8 cellular contexts compared by ENCODE assay signal in genomic region chr17:40122466-40122943, GRCh38. TPM values are rescaled to one million over a fixed set of nuclear protein-coding genes. Genes with fewer than 3 reads are reported as not detected.
DNase-seq lines count a peak whose midpoint lies in the region; ATAC-seq, FAIRE-seq and TF ChIP-seq lines count a peak whose summit lies in the region.

No MANE protein-coding gene starts in this region.

- DNase-seq in NOMO-1 treated with DMSO at 0.1 percent for 48 hours (lab: John Stamatoyannopoulos, UW; ENCODE audit: unreplicated experiment) = peak; percentile 9
- DNase-seq in NOMO-1 treated with dmso at 0.1 percent for 144 hours (lab: John Stamatoyannopoulos, UW; ENCODE audit: unreplicated experiment) = no peak
- DNase-seq in SK-N-SH = peak; percentile 80
- peak; percentile 42 for DNase-seq in endothelial cell of umbilical vein (ENCODE audit: low read depth, low spot score)
- DNase-seq in HTR-8/SVneo (ENCODE audit: insufficient read length, low spot score) = no peak
- no peak for DNase-seq in cortex of kidney (lab: John Stamatoyannopoulos, UW)

- FAIRE-seq in endothelial cell of umbilical vein (lab: Jason Lieb, UNC) (no peak), HTR-8/SVneo (lab: Jason Lieb, UNC) (no peak)

- H2AFZ ChIP-seq in SK-N-SH (ENCODE audit: low read depth) (no peak overlapping the region), endothelial cell of umbilical vein (ENCODE audit: low read depth, low read length) (no peak overlapping the region)

- H3K9me2 ChIP-seq in SK-N-SH = no peaks in the 10 kb centered on the region

- peak; percentile 43 for ATAC-seq in HG02798 (IDR thresholded peaks at IDR 0.05; ENCODE audit: poor library complexity, unreplicated experiment)

- TF ChIP-seq EP300 in SK-N-SH (IDR thresholded peaks at IDR 0.05; ENCODE audit: borderline replicate concordance in 1 of 2, low read depth in 1 of 2, low read length in 1 of 2) = no peak

- H3K79me2 ChIP-seq in SK-N-SH (ENCODE audit: insufficient read depth) (peaks cover 75% of the 10 kb centered on the region), endothelial cell of umbilical vein (ENCODE audit: control insufficient read depth, insufficient read depth, low read length) (peaks cover 57% of the 10 kb centered on the region)

- intact Hi-C loops in endothelial cell of umbilical vein (cut with micrococcal nuclease) = no loop called here

- H3K4me1 ChIP-seq in SK-N-SH (ENCODE audit: control insufficient read depth in 1 of 2, insufficient read depth in 2 of 2, low read depth in 1 of 2, low read length in 1 of 2) (peaks cover 6 to 7% of the 10 kb centered on the region in 2 experiments; a peak in 2 of 4 replicates), endothelial cell of umbilical vein (ENCODE audit: control insufficient read depth, extremely low read depth, insufficient read depth, low read length) (peaks cover 22% of the 10 kb centered on the region), muscle layer of duodenum (ENCODE audit: control insufficient read depth in 1 of 2, insufficient read depth in 2 of 2, low read length in 2 of 2) (peaks cover 7 to 28% of the 10 kb centered on the region in 2 donors)

- dilution Hi-C loops in endothelial cell of umbilical vein (cut with MboI; ENCODE audit: extremely low pct_ligation_motif_present, low sequenced_read_pairs) = no loop called here

- H3K27ac ChIP-seq in SK-N-SH (ENCODE audit: low read depth in 2 of 2, low read length in 1 of 2) (peak overlapping the region; percentile 55 to 92; a peak in 3 of 4 replicates), endothelial cell of umbilical vein (ENCODE audit: insufficient read depth, low read depth, low read length) (peak overlapping the region; percentile 2), muscle layer of duodenum (ENCODE audit: low read length) (peak overlapping the region; percentile 89)

- TF ChIP-seq RAD21 in SK-N-SH (IDR thresholded peaks at IDR 0.05; ENCODE audit: low read length) = no peak

- no peaks in the 10 kb centered on the region for H3K9me1 ChIP-seq in endothelial cell of umbilical vein (replicated peaks; ENCODE audit: control insufficient read depth, extremely low read depth, insufficient read depth, low read length)

- CTCF ChIA-PET in SK-N-SH (lab: Yijun Ruan, JAX) = interaction anchor here (1.0 to 3.1 kb wide), 6 partner anchors 10 to 106 kb away, joined by 3 to 13 read pairs (median 5); no protein-coding TSS in a partner anchor
- CTCF ChIA-PET in endothelial cell of umbilical vein (lab: Charles Lee) = interaction anchor here (0.7 to 4.7 kb wide), 11 partner anchors 10 to 108 kb away, joined by 3 to 109 read pairs (median 7); partner anchors contain the start of genes CASC3 and CSF3

- POLR2A ChIA-PET in SK-N-SH (lab: Yijun Ruan, JAX) (interaction anchor here (0.5 to 3.1 kb wide), 6 partner anchors 9 to 1388 kb away, joined by 3 to 20 read pairs (median 8); partner anchors contain the start of gene CASC3), endothelial cell of umbilical vein (lab: Charles Lee) (interaction anchor here (0.9 to 3.1 kb wide), 5 partner anchors 9 to 22 kb away, joined by 3 to 12 read pairs (median 5); partner anchors contain the start of gene CASC3)

- H3K4me3 ChIP-seq in SK-N-SH (ENCODE audit: low read depth in 2 of 2, low read length in 1 of 2) (peak overlapping the region; percentile 81 to 99), endothelial cell of umbilical vein (replicated peaks in 1 of 3; ENCODE audit: insufficient read depth in 1 of 3, low read depth in 1 of 3, low read length in 3 of 3) (peak overlapping the region; percentile 28 to 100 (median 95)), muscle layer of duodenum (ENCODE audit: low read depth in 1 of 2, low read length in 2 of 2) (peak overlapping the region; percentile 98 to 100)

- no TSS peak for BruUV-seq in endothelial cell of umbilical vein (replicated peaks; lab: Mats Ljungman, UMichigan)

- peaks cover 31% of the 10 kb centered on the region for H4K20me1 ChIP-seq in SK-N-SH (ENCODE audit: insufficient read depth)
- H4K20me1 ChIP-seq in endothelial cell of umbilical vein (replicated peaks; ENCODE audit: control insufficient read depth, extremely low read depth, insufficient read depth, low read length) = peaks cover 6% of the 10 kb centered on the region

- H3K36me3 ChIP-seq in SK-N-SH (replicated peaks in 1 of 2; ENCODE audit: control insufficient read depth in 1 of 2, insufficient read depth in 2 of 2, low read length in 1 of 2) = peaks cover 12% of the 10 kb centered on the region in 2 experiments
- peaks cover 6 to 7% of the 10 kb centered on the region in 2 experiments for H3K36me3 ChIP-seq in endothelial cell of umbilical vein (ENCODE audit: control insufficient read depth in 2 of 2, extremely low read depth in 1 of 2, insufficient read depth in 2 of 2, low read length in 2 of 2)
- peaks cover 7 to 17% of the 10 kb centered on the region in 2 donors for H3K36me3 ChIP-seq in muscle layer of duodenum (ENCODE audit: control insufficient read depth in 1 of 2, insufficient read depth in 2 of 2, low read length in 2 of 2)

- TF ChIP-seq CTCF in SK-N-SH (IDR thresholded peaks at IDR 0.05) = no peak
- TF ChIP-seq CTCF in endothelial cell of umbilical vein (IDR thresholded peaks at IDR 0.05; ENCODE audit: extremely low read depth in 1 of 2, insufficient read depth in 1 of 2, low read depth in 1 of 2, low read length in 2 of 2) = peak in 1 of 2 donors; percentile 26

- H3K9ac ChIP-seq in SK-N-SH (peak overlapping the region; percentile 98), endothelial cell of umbilical vein (replicated peaks; ENCODE audit: extremely low read depth, insufficient read depth, low read length) (peak overlapping the region; percentile 59)

- no peaks in the 10 kb centered on the region for H3K9me3 ChIP-seq in SK-N-SH
- no peaks in the 10 kb centered on the region for H3K9me3 ChIP-seq in endothelial cell of umbilical vein (replicated peaks; ENCODE audit: control insufficient read depth, insufficient read depth, low read length)
- H3K9me3 ChIP-seq in muscle layer of duodenum (ENCODE audit: control insufficient read depth in 1 of 2, low read length in 2 of 2) = no peaks in the 10 kb centered on the region

- peaks cover 3% of the 10 kb centered on the region for H3F3A ChIP-seq in SK-N-SH (replicated peaks; ENCODE audit: insufficient read depth)

- no peak for TF ChIP-seq POLR2A in endothelial cell of umbilical vein (IDR thresholded peaks at IDR 0.05; ENCODE audit: low read depth, low read length)

- WGBS in SK-N-SH (ENCODE audit: low lambda C conversion rate) = 0% methylated on average over 13 of the region's 52 CpGs

- peak overlapping the region; percentile 97 for H3K4me2 ChIP-seq in SK-N-SH
- no peak overlapping the region for H3K4me2 ChIP-seq in endothelial cell of umbilical vein (ENCODE audit: insufficient read depth, low read length)

- no peaks in the 10 kb centered on the region for H3K27me3 ChIP-seq in SK-N-SH (ENCODE audit: insufficient read depth)
- no peaks in the 10 kb centered on the region for H3K27me3 ChIP-seq in endothelial cell of umbilical vein (ENCODE audit: control insufficient read depth in 2 of 2, insufficient read depth in 2 of 2, low read length in 2 of 2)
- H3K27me3 ChIP-seq in muscle layer of duodenum (ENCODE audit: low read depth, low read length) = no peaks in the 10 kb centered on the region

RNA-seq across cellular contexts. Expression of gene MSL1, which starts 0.7 kb away (rescaled TPM):
- polyA plus RNA-seq in SK-N-SH (2012; rRNA removed) (30.2 and 39.8 TPM in 2 replicates), endothelial cell of umbilical vein (27.7 and 30.9 TPM in 2 replicates)
- 32.5 and 37.5 TPM in 2 replicates for polyA plus RNA-seq in SK-N-SH (2012; cell fraction: cytosol; rRNA removed)
- 55.2 and 97.3 TPM in 2 replicates for polyA plus RNA-seq in SK-N-SH (2012; cell fraction: nucleus; rRNA removed)
- total RNA-seq in endothelial cell of umbilical vein = 90.8 and 95.0 TPM in 2 replicates
- 44.4 and 44.8 TPM in 2 replicates for polyA plus RNA-seq in endothelial cell of umbilical vein (2011; cell fraction: cytosol; rRNA removed)
- polyA plus RNA-seq in endothelial cell of umbilical vein (2011; cell fraction: nucleus; rRNA removed) = 136 and 195 TPM in 2 replicates
- 67.5 and 74.7 TPM in 2 replicates for polyA plus RNA-seq in endothelial cell of umbilical vein (2012)
- 36.7 and 37.8 TPM in 2 replicates for polyA minus RNA-seq in endothelial cell of umbilical vein
- polyA minus RNA-seq in endothelial cell of umbilical vein (2011; cell fraction: cytosol; rRNA and poly(A)+ RNA removed) = 29.3 TPM
- polyA minus RNA-seq in endothelial cell of umbilical vein (2011; cell fraction: nucleus; rRNA and poly(A)+ RNA removed) = 39.9 and 47.9 TPM in 2 replicates

RNA-seq across cellular contexts. Expression of gene CASC3, which starts 17.8 kb away (rescaled TPM):
- polyA plus RNA-seq in SK-N-SH (2012; rRNA removed) (28.0 and 30.4 TPM in 2 replicates), endothelial cell of umbilical vein (59.9 and 64.1 TPM in 2 replicates)
- polyA plus RNA-seq in SK-N-SH (2012; cell fraction: cytosol; rRNA removed) = 20.8 and 21.3 TPM in 2 replicates
- 74.7 and 122 TPM in 2 replicates for polyA plus RNA-seq in SK-N-SH (2012; cell fraction: nucleus; rRNA removed)
- 91.2 and 107 TPM in 2 replicates for total RNA-seq in endothelial cell of umbilical vein
- polyA plus RNA-seq in endothelial cell of umbilical vein (2011; cell fraction: cytosol; rRNA removed) = 42.1 and 43.5 TPM in 2 replicates
- 173 and 182 TPM in 2 replicates for polyA plus RNA-seq in endothelial cell of umbilical vein (2011; cell fraction: nucleus; rRNA removed)
- 63.5 and 73.6 TPM in 2 replicates for polyA plus RNA-seq in endothelial cell of umbilical vein (2012)
- polyA minus RNA-seq in endothelial cell of umbilical vein = 68.1 and 70.7 TPM in 2 replicates
- polyA minus RNA-seq in endothelial cell of umbilical vein (2011; cell fraction: cytosol; rRNA and poly(A)+ RNA removed) = 18.6 TPM
- polyA minus RNA-seq in endothelial cell of umbilical vein (2011; cell fraction: nucleus; rRNA and poly(A)+ RNA removed) = 51.7 and 69.2 TPM in 2 replicates

RNA-seq across cellular contexts. Expression of gene NR1D1, which starts 22.1 kb away (rescaled TPM):
- polyA plus RNA-seq in SK-N-SH (2012; rRNA removed) (2.1 and 6.5 TPM in 2 replicates), endothelial cell of umbilical vein (2.3 and 2.5 TPM in 2 replicates)
- polyA plus RNA-seq in SK-N-SH (2012; cell fraction: cytosol; rRNA removed) = 3.9 and 6.0 TPM in 2 replicates
- polyA plus RNA-seq in SK-N-SH (2012; cell fraction: nucleus; rRNA removed) = 16.9 and 17.9 TPM in 2 replicates
- total RNA-seq in endothelial cell of umbilical vein = 5.2 and 6.1 TPM in 2 replicates
- 2.5 and 3.0 TPM in 2 replicates for polyA plus RNA-seq in endothelial cell of umbilical vein (2011; cell fraction: cytosol; rRNA removed)
- polyA plus RNA-seq in endothelial cell of umbilical vein (2011; cell fraction: nucleus; rRNA removed) = 7.6 and 11.8 TPM in 2 replicates
- polyA plus RNA-seq in endothelial cell of umbilical vein (2012) = 5.3 and 8.8 TPM in 2 replicates
- 2.2 and 3.5 TPM in 2 replicates for polyA minus RNA-seq in endothelial cell of umbilical vein
- 3.9 TPM for polyA minus RNA-seq in endothelial cell of umbilical vein (2011; cell fraction: cytosol; rRNA and poly(A)+ RNA removed)
- polyA minus RNA-seq in endothelial cell of umbilical vein (2011; cell fraction: nucleus; rRNA and poly(A)+ RNA removed) = 6.3 and 11.7 TPM in 2 replicates

RNA-seq across cellular contexts. Expression of gene RAPGEFL1, which starts 54.8 kb away (rescaled TPM):
- polyA plus RNA-seq in SK-N-SH (2012; rRNA removed) = 5.9 and 6.0 TPM in 2 replicates
- 2.0 and 2.3 TPM in 2 replicates for polyA plus RNA-seq in SK-N-SH (2012; cell fraction: cytosol; rRNA removed)
- 33.2 and 55.8 TPM in 2 replicates for polyA plus RNA-seq in SK-N-SH (2012; cell fraction: nucleus; rRNA removed)
- 11.8 and 13.4 TPM in 2 replicates for total RNA-seq in endothelial cell of umbilical vein
- 8.6 and 9.2 TPM in 2 replicates for polyA plus RNA-seq in endothelial cell of umbilical vein
- 3.1 and 3.9 TPM in 2 replicates for polyA plus RNA-seq in endothelial cell of umbilical vein (2011; cell fraction: cytosol; rRNA removed)
- polyA plus RNA-seq in endothelial cell of umbilical vein (2011; cell fraction: nucleus; rRNA removed) = 53.9 and 63.0 TPM in 2 replicates
- polyA plus RNA-seq in endothelial cell of umbilical vein (2012) = 4.6 and 6.2 TPM in 2 replicates
- 8.4 and 11.0 TPM in 2 replicates for polyA minus RNA-seq in endothelial cell of umbilical vein
- 6.3 TPM for polyA minus RNA-seq in endothelial cell of umbilical vein (2011; cell fraction: cytosol; rRNA and poly(A)+ RNA removed)
- polyA minus RNA-seq in endothelial cell of umbilical vein (2011; cell fraction: nucleus; rRNA and poly(A)+ RNA removed) = 20.9 and 23.6 TPM in 2 replicates

RNA-seq across cellular contexts. Expression of gene THRA, which starts 59.7 kb away (rescaled TPM):
- 20.1 and 23.1 TPM in 2 replicates for polyA plus RNA-seq in SK-N-SH (2012; rRNA removed)
- 13.0 and 18.1 TPM in 2 replicates for polyA plus RNA-seq in SK-N-SH (2012; cell fraction: cytosol; rRNA removed)
- 13.7 and 14.4 TPM in 2 replicates for polyA plus RNA-seq in SK-N-SH (2012; cell fraction: nucleus; rRNA removed)
- 24.9 and 29.6 TPM in 2 replicates for total RNA-seq in endothelial cell of umbilical vein
- polyA plus RNA-seq in endothelial cell of umbilical vein = 17.4 and 18.8 TPM in 2 replicates
- polyA plus RNA-seq in endothelial cell of umbilical vein (2011; cell fraction: cytosol; rRNA removed) = 17.9 and 18.5 TPM in 2 replicates
- polyA plus RNA-seq in endothelial cell of umbilical vein (2011; cell fraction: nucleus; rRNA removed) = 14.3 and 20.5 TPM in 2 replicates
- 22.3 and 27.8 TPM in 2 replicates for polyA plus RNA-seq in endothelial cell of umbilical vein (2012)
- polyA minus RNA-seq in endothelial cell of umbilical vein = 18.1 and 19.7 TPM in 2 replicates
- polyA minus RNA-seq in endothelial cell of umbilical vein (2011; cell fraction: cytosol; rRNA and poly(A)+ RNA removed) = 7.4 TPM
- 6.3 and 8.5 TPM in 2 replicates for polyA minus RNA-seq in endothelial cell of umbilical vein (2011; cell fraction: nucleus; rRNA and poly(A)+ RNA removed)

Comparison
In these comparisons a context has a peak if more than half of its experiments do, and no peak if none do; other contexts are left out.
1. DNase-seq: peak in NOMO-1 treated with DMSO at 0.1 percent for 48 hours (single experiment), SK-N-SH (single experiment) and endothelial cell of umbilical vein (single experiment); none in NOMO-1 treated with dmso at 0.1 percent for 144 hours (single experiment), HTR-8/SVneo (single experiment) and cortex of kidney (single experiment).
2. H3K27ac ChIP-seq: peak in every context shown above with its lines; median percentile 89 in muscle layer of duodenum; 74 in SK-N-SH; 2 in endothelial cell of umbilical vein.
3. Peak in every context shown above with its lines, with median percentiles within 50 percentile points of each other: H3K4me3 ChIP-seq.